Comparison of ENCODE assay signal across 25 cellular contexts in the genomic region with DNA sequence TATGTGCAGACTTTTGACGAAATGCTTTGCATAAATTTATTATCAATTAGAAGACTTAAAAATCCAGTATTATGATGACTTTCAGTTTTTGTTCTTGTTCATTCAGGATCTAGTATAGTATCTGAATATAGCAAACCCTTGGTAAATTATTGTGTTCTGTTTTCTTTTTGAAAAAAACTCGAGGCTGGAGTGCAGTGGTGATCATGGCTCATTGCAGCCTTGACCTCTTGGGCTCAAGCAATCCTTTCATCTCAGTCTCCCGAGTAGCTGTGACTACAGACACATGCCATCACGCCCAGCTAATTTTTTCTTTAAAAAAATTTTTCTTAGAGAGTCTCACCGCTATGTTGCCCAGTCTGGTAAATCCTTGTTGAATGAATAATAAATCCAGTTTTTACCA. TPM values are rescaled to one million over a fixed set of nuclear protein-coding genes. Genes with fewer than 3 reads are reported as not detected.
A peak's percentile ranks its signal among the peaks of the same experiment; 100 is the strongest.
DNase-seq lines count a peak whose midpoint lies in the region; ATAC-seq and TF ChIP-seq lines count a peak whose summit lies in the region.
"Had no signal": no experiment of that assay in that cellular context is flagged by ENCODE, and none has a peak within 500 bp of the region (broad histone marks: within the 10 kb centered on the region; RNA-seq: fewer than 3 reads in every experiment).

No MANE protein-coding gene starts in this region.

- H3K9me2 ChIP-seq in SK-N-SH = no peaks in the 10 kb centered on the region

- peaks cover 25 to 29% of the 10 kb centered on the region in 2 experiments for H3K4me1 ChIP-seq in SK-N-SH (ENCODE audit: control insufficient read depth in 1 of 2, insufficient read depth in 2 of 2, low read depth in 1 of 2, low read length in 1 of 2)
- H3K4me1 ChIP-seq in thyroid gland = peaks cover 20 to 31% of the 10 kb centered on the region in 2 donors
- H3K4me1 ChIP-seq in heart left ventricle = peaks cover 0 to 23% (median 14%) of the 10 kb centered on the region in 12 donors

- 78% methylated on average over 5 of the region's 5 CpGs for WGBS in SK-N-SH (ENCODE audit: low lambda C conversion rate)
- WGBS in thyroid gland, 2 donors = 45 to 57% methylated on average over 5 of the region's 5 CpGs
- 78 to 83% (median 78%) methylated on average over 5 of the region's 5 CpGs for WGBS in heart left ventricle, 4 donors

- CTCF ChIA-PET in SK-N-SH (lab: Yijun Ruan, JAX) = interaction anchor here (1.9 kb wide), 1 partner anchor 695 kb away, joined by 4 read pairs; no protein-coding TSS in a partner anchor

- TF ChIP-seq POLR2A in thyroid gland (IDR thresholded peaks at IDR 0.05) (no peak), heart left ventricle (IDR thresholded peaks at IDR 0.05) (no peak)

- TF ChIP-seq RAD21 in SK-N-SH (IDR thresholded peaks at IDR 0.05; ENCODE audit: low read length) = no peak

- no peak overlapping the region for H2AFZ ChIP-seq in SK-N-SH (ENCODE audit: low read depth)

- H3F3A ChIP-seq in SK-N-SH (replicated peaks; ENCODE audit: insufficient read depth) = no peaks in the 10 kb centered on the region

- no peak overlapping the region; the same call in 1 of the 2 replicates for H3K4me2 ChIP-seq in SK-N-SH

- ATAC-seq in SK-N-SH treated with all-trans-retinoic acid at 6 μM for 48 hours (no peak), heart left ventricle (no peak)
- ATAC-seq: activated CD4-positive, alpha-beta T cell treated with anti-CD3 and anti-CD28 coated beads for 36 hours; activated CD8-positive, alpha-beta memory T cell treated with anti-CD3 and anti-CD28 coated beads, Interleukin-2, amount 10 ng/mL, durations not matched to agents 7 days and 5 days; right cardiac atrium had no signal

- POLR2A ChIA-PET in SK-N-SH (lab: Yijun Ruan, JAX) = no interaction called here

- intact Hi-C loops in thyroid gland (cut with DNase I) (no loop called here), heart left ventricle (cut with DNase I) (loop anchor here in 8 of 10 donors (10.0 kb wide), 7 partner anchors 67 to 527 kb away; no protein-coding TSS in a partner anchor)

- H3K4me3 ChIP-seq in SK-N-SH (ENCODE audit: low read depth in 2 of 2, low read length in 1 of 2) (no peak overlapping the region), cardiac fibroblast (replicated peaks in 1 of 2; ENCODE audit: low read depth in 2 of 2, low read length in 2 of 2) (no peak overlapping the region), thyroid gland (replicated peaks in 1 of 3) (no peak overlapping the region), heart left ventricle (no peak overlapping the region)
- H3K4me3 ChIP-seq: uterus had no signal

- H3K36me3 ChIP-seq in SK-N-SH (replicated peaks in 1 of 2; ENCODE audit: control insufficient read depth in 1 of 2, insufficient read depth in 2 of 2, low read length in 1 of 2) = peaks cover 0 to 5% of the 10 kb centered on the region in 2 experiments
- no peaks in the 10 kb centered on the region for H3K36me3 ChIP-seq in thyroid gland
- H3K36me3 ChIP-seq in heart left ventricle = peaks cover 0 to 5% (median 0%) of the 10 kb centered on the region in 9 donors
- H3K36me3 ChIP-seq: uterus had no signal

- TF ChIP-seq EP300 in SK-N-SH (IDR thresholded peaks at IDR 0.05; ENCODE audit: borderline replicate concordance in 1 of 2, low read depth in 1 of 2, low read length in 1 of 2) = no peak

- DNase-seq in SK-N-SH (no peak), cardiac fibroblast (ENCODE audit: low read depth in 2 of 2) (no peak), kidney glomerular epithelial cell (lab: John Stamatoyannopoulos, UW) (peak; percentile 61), thyroid gland (peak; percentile 31 to 32), heart left ventricle (no peak), OCI-M2 (lab: John Stamatoyannopoulos, UW; ENCODE audit: unreplicated experiment) (no peak)
- DNase-seq in activated T-cell treated with anti-CD3 and anti-CD28 coated beads, Interleukin-2, amount 50 U/mL, for 48 hours = no peak
- DNase-seq: activated CD4-positive, alpha-beta T cell treated with anti-CD3 and anti-CD28 coated beads for 36 hours; activated CD8-positive, alpha-beta memory T cell treated with anti-CD3 and anti-CD28 coated beads, Interleukin-2, amount 10 ng/mL, durations not matched to agents 7 days and 5 days; dermis blood vessel endothelial cell; NCI-H1105; NCI-H2107; NCI-H524 treated with DMSO at 0.1 percent for 48 hours; occipital lobe; right cardiac atrium; uterus had no signal

- peaks cover 85% of the 10 kb centered on the region for H3K79me2 ChIP-seq in SK-N-SH (ENCODE audit: insufficient read depth)

- no peak overlapping the region for H3K9ac ChIP-seq in SK-N-SH

- no peak overlapping the region for H3K27ac ChIP-seq in SK-N-SH (ENCODE audit: low read depth in 2 of 2, low read length in 1 of 2)
- H3K27ac ChIP-seq in thyroid gland = peak overlapping the region in 2 of 3 donors; percentile 1 to 27
- H3K27ac ChIP-seq in heart left ventricle = no peak overlapping the region
- H3K27ac ChIP-seq: 22Rv1, epithelial cell of prostate, uterus had no signal

- H3K27me3 ChIP-seq in SK-N-SH (ENCODE audit: insufficient read depth) = no peaks in the 10 kb centered on the region
- H3K27me3 ChIP-seq in thyroid gland = no peaks in the 10 kb centered on the region
- peaks cover 0 to 20% (median 0%) of the 10 kb centered on the region in 9 donors for H3K27me3 ChIP-seq in heart left ventricle
- H3K27me3 ChIP-seq: uterus had no signal

- H4K20me1 ChIP-seq in SK-N-SH (ENCODE audit: insufficient read depth) = peaks cover 32% of the 10 kb centered on the region

- H3K9me3 ChIP-seq in SK-N-SH (no peaks in the 10 kb centered on the region), thyroid gland (no peaks in the 10 kb centered on the region), heart left ventricle (no peaks in the 10 kb centered on the region)
- H3K9me3 ChIP-seq: uterus had no signal

- TF ChIP-seq CTCF in SK-N-SH (IDR thresholded peaks at IDR 0.05) (0 out of 2 replicates have a peak, but pooled peaks have one; percentile 14), cardiac fibroblast (IDR thresholded peaks at IDR 0.05; ENCODE audit: low read depth, low read length) (peak; percentile 4), thyroid gland (IDR thresholded peaks at IDR 0.05) (peak in 4 of 6 experiments; percentile 16 to 47 (median 22)), heart left ventricle (IDR thresholded peaks at IDR 0.05) (no peak)

TF ChIP-seq in SK-N-SH, 30 proteins besides CTCF, POLR2A, EP300 and RAD21 (continues in another document):
- TF ChIP-seq TEAD4 (IDR thresholded peaks at IDR 0.05; ENCODE audit: borderline replicate concordance, insufficient read depth) (no peak), RFX5 (IDR thresholded peaks at IDR 0.05; ENCODE audit: low read length) (no peak), TAF1 (IDR thresholded peaks at IDR 0.05; ENCODE audit: borderline replicate concordance, low read depth, low read length) (no peak), MXI1 (IDR thresholded peaks at IDR 0.05; ENCODE audit: low read depth, low read length) (no peak), YY1 (IDR thresholded peaks at IDR 0.05; ENCODE audit: low read depth) (no peak)
- TF ChIP-seq, protein P1, sequence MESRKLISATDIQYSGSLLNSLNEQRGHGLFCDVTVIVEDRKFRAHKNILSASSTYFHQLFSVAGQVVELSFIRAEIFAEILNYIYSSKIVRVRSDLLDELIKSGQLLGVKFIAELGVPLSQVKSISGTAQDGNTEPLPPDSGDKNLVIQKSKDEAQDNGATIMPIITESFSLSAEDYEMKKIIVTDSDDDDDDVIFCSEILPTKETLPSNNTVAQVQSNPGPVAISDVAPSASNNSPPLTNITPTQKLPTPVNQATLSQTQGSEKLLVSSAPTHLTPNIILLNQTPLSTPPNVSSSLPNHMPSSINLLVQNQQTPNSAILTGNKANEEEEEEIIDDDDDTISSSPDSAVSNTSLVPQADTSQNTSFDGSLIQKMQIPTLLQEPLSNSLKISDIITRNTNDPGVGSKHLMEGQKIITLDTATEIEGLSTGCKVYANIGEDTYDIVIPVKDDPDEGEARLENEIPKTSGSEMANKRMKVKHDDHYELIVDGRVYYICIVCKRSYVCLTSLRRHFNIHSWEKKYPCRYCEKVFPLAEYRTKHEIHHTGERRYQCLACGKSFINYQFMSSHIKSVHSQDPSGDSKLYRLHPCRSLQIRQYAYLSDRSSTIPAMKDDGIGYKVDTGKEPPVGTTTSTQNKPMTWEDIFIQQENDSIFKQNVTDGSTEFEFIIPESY (IDR thresholded peaks at IDR 0.05; ENCODE audit: borderline replicate concordance, low read depth) = no peak

TF ChIP-seq in SK-N-SH treated with all-trans-retinoic acid at 6 μM for 48 hours, 23 proteins besides CTCF, POLR2A, EP300 and RAD21:
- no peak for TF ChIP-seq TCF4 (CRISPR knock-in tag; IDR thresholded peaks at IDR 0.05; ENCODE audit: borderline replicate concordance)
TF ChIP-seq in SK-N-SH treated with all-trans-retinoic acid at 6 μM for 48 hours: peak in this region for 0.

RNA-seq across cellular contexts. Expression of a gene that starts 4.6 kb away (rescaled TPM):
- polyA plus RNA-seq in SK-N-SH (2012; rRNA removed) = 10.6 and 12.0 TPM in 2 replicates
- 12.2 and 17.4 TPM in 2 replicates for polyA plus RNA-seq in SK-N-SH (2012; cell fraction: cytosol; rRNA removed)
- 34.9 and 43.7 TPM in 2 replicates for polyA plus RNA-seq in SK-N-SH (2012; cell fraction: nucleus; rRNA removed)
- total RNA-seq in thyroid gland = 100 to 1,000 TPM; 103 to 172 (median 129) TPM
- 10 to 100 TPM in 8 of 9 donors, 1 to 10 TPM in 1; 9.4 to 51.8 (median 28.0) TPM for total RNA-seq in heart left ventricle
- 10 to 100 TPM in 1 of 2 donors, 1 to 10 TPM in 1; 7.7 to 18.4 TPM for polyA plus RNA-seq in heart left ventricle

RNA-seq across cellular contexts. Expression of a gene that starts 29.5 kb away (rescaled TPM):
- polyA plus RNA-seq in SK-N-SH (2012; rRNA removed) (not detected in 2 replicates), heart left ventricle (not detected)
- polyA plus RNA-seq in SK-N-SH (2012; cell fraction: cytosol; rRNA removed) = not detected in 2 replicates
- not detected in 2 replicates for polyA plus RNA-seq in SK-N-SH (2012; cell fraction: nucleus; rRNA removed)
- total RNA-seq in thyroid gland (not detected), heart left ventricle (not detected)
- total RNA-seq: activated CD4-positive, alpha-beta T cell treated with anti-CD3 and anti-CD28 coated beads for 36 hours; activated CD8-positive, alpha-beta memory T cell treated with anti-CD3 and anti-CD28 coated beads, Interleukin-2, amount 10 ng/mL, durations not matched to agents 7 days and 5 days; bronchial epithelial cell; dermis blood vessel endothelial cell; frontal cortex; LHCN-M2; liver; occipital lobe; right cardiac atrium; subcutaneous adipose tissue; uterus had no signal
- polyA plus RNA-seq: BJ, right cardiac atrium had no signal

Comparison
In these comparisons a context has a peak if more than half of its experiments do, and no peak if none do; other contexts are left out.
1. DNase-seq: peak in kidney glomerular epithelial cell (single experiment) and thyroid gland (2 of 2); none in SK-N-SH (single experiment), cardiac fibroblast (0 of 2), heart left ventricle (0 of 5), OCI-M2 (single experiment) and activated T-cell treated with anti-CD3 and anti-CD28 coated beads, Interleukin-2, amount 50 U/mL, for 48 hours (0 of 2).
2. H3K27ac ChIP-seq: peak in thyroid gland (2 of 3); none in SK-N-SH (0 of 2) and heart left ventricle (0 of 12).
3. CTCF ChIP-seq: peak in SK-N-SH (single experiment), cardiac fibroblast (single experiment) and thyroid gland (4 of 6); none in heart left ventricle (0 of 12).